ENCODE assay signal across 17 cellular contexts in the genomic region with DNA sequence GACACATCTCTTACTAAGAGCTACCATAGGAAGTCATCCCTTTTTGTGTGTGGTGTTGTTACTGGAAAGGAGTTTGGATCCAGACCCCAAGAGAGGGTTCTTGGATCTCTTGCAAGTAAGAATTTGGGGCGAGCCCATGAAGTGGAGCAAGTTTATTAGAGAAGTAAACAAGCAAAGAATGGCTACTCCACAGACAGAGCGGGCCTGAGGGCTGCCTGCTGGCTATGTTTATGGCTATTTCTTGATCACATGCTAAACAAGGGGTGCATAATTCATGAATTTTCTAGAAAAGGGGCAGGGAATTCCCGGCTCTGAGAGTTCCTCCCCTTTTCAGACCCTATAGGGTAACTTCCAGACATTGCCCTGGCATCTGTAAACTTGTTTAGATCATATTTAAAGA. TPM values are rescaled to one million over a fixed set of nuclear protein-coding genes. Genes with fewer than 3 reads are reported as not detected.
DNase-seq lines count a peak whose midpoint lies in the region; ATAC-seq and TF ChIP-seq lines count a peak whose summit lies in the region.
"Had no signal": no experiment of that assay in that cellular context is flagged by ENCODE, and none has a peak within 500 bp of the region (broad histone marks: within the 10 kb centered on the region; RNA-seq: fewer than 3 reads in every experiment).

No MANE protein-coding gene starts in this region.

- H3K9me3 ChIP-seq in trophoblast cell (ENCODE audit: insufficient read depth, low read depth, low read length) (no peaks in the 10 kb centered on the region), suprapubic skin (no peaks in the 10 kb centered on the region)
- H3K9me3 ChIP-seq: BLaER1, Caco-2 had no signal

- H3K79me1 ChIP-seq in trophoblast cell (ENCODE audit: low read length): peaks cover 32% of the 10 kb centered on the region

- H2BK5ac ChIP-seq in trophoblast cell (ENCODE audit: low read depth, low read length, poor library complexity): peak overlapping the region; percentile 54

- no peak overlapping the region for H3K4ac ChIP-seq in trophoblast cell (ENCODE audit: low read depth, low read length)

- H3K27me3 ChIP-seq in trophoblast cell (ENCODE audit: insufficient read depth, low read length): no peaks in the 10 kb centered on the region
- H3K27me3 ChIP-seq in suprapubic skin: no peaks in the 10 kb centered on the region
- H3K27me3 ChIP-seq: BLaER1 had no signal

- H2BK12ac ChIP-seq in trophoblast cell (ENCODE audit: low read length): peak overlapping the region; percentile 70

- peak overlapping the region; percentile 88 for H2BK120ac ChIP-seq in trophoblast cell (ENCODE audit: insufficient read depth, low read length, poor library complexity)

- intact Hi-C loops in cardiac septum (cut with DNase I) (no loop called here), Right ventricle myocardium inferior (cut with DNase I) (no loop called here)

- TF ChIP-seq EP300 in suprapubic skin (IDR thresholded peaks at IDR 0.05): no peak

- no peak for TF ChIP-seq POLR2A in suprapubic skin (IDR thresholded peaks at IDR 0.05)

- H3K23ac ChIP-seq in trophoblast cell (ENCODE audit: low read length): no peak overlapping the region

- ATAC-seq in Right ventricle myocardium inferior (no peak), GM21529 (IDR thresholded peaks at IDR 0.05; ENCODE audit: unreplicated experiment) (no peak)
- ATAC-seq: CD8-positive, alpha-beta T cell had no signal

- H3K4me1 ChIP-seq in trophoblast cell (ENCODE audit: control insufficient read depth in 1 of 2, insufficient read depth in 2 of 2, low read length in 2 of 2) (peaks cover 29 to 39% of the 10 kb centered on the region in 2 experiments), suprapubic skin (no peaks in the 10 kb centered on the region)

- peak overlapping the region; percentile 32 for H3K14ac ChIP-seq in trophoblast cell (ENCODE audit: low read length)

- peaks cover 2% of the 10 kb centered on the region for H3K79me2 ChIP-seq in trophoblast cell (ENCODE audit: control insufficient read depth, insufficient read depth, low read length, poor library complexity)

- H2AK5ac ChIP-seq in trophoblast cell (ENCODE audit: low read length): no peak overlapping the region

- H3K4me2 ChIP-seq in trophoblast cell (ENCODE audit: low read length): no peak overlapping the region
- H3K4me2 ChIP-seq: BLaER1 had no signal

- H3K4me3 ChIP-seq in trophoblast cell (ENCODE audit: low read depth, low read length): no peak overlapping the region
- H3K4me3 ChIP-seq in suprapubic skin: no peak overlapping the region
- H3K4me3 ChIP-seq: BLaER1, GM23248 had no signal

- H2AFZ ChIP-seq in trophoblast cell (ENCODE audit: insufficient read depth, low read length, poor library complexity): no peak overlapping the region
- H2AFZ ChIP-seq: GM23248 had no signal

- no peak for TF ChIP-seq CTCF in suprapubic skin (IDR thresholded peaks at IDR 0.05)

- WGBS in trophoblast cell (ENCODE audit: extremely low coverage, insufficient coverage, insufficient read length): no CpG with 5 or more reads among the region's 3 CpGs
- WGBS in suprapubic skin: 70% methylated on average over 3 of the region's 3 CpGs

- peak; percentile 14 for DNase-seq in cardiac septum (ENCODE audit: low spot score)
- no peak for DNase-seq in Right ventricle myocardium inferior (ENCODE audit: missing footprints)
- no peak for DNase-seq in trophoblast cell
- peak; percentile 16 to 53 for DNase-seq in suprapubic skin (ENCODE audit: low spot score in 2 of 2)
- DNase-seq in NCI-H526 (lab: John Stamatoyannopoulos, UW): no peak
- DNase-seq: Caco-2; CD4-positive, CD25-positive, alpha-beta regulatory T cell; DMS153; DND-41; GM23248; H7; HCEC 1CT had no signal

- H3K36me3 ChIP-seq in trophoblast cell (ENCODE audit: control insufficient read depth in 1 of 2, insufficient read depth in 2 of 2, low read length in 2 of 2) (no peaks in the 10 kb centered on the region), suprapubic skin (no peaks in the 10 kb centered on the region)
- H3K36me3 ChIP-seq: BLaER1 had no signal

- H4K12ac ChIP-seq in trophoblast cell (ENCODE audit: low read depth, low read length): no peak overlapping the region

- H3K27ac ChIP-seq in trophoblast cell (ENCODE audit: low read depth, low read length): no peak overlapping the region
- H3K27ac ChIP-seq in suprapubic skin: no peak overlapping the region
- H3K27ac ChIP-seq: 22Rv1, BLaER1, C4-2B, GM23248 had no signal

- no peak overlapping the region for H3K9ac ChIP-seq in trophoblast cell (ENCODE audit: low read length)
- H3K9ac ChIP-seq: BLaER1, GM23248 had no signal

- H4K8ac ChIP-seq in trophoblast cell (ENCODE audit: low read depth, low read length): peak overlapping the region; percentile 28

- no peak overlapping the region for H3K18ac ChIP-seq in trophoblast cell (ENCODE audit: low read length)

- peak overlapping the region; percentile 57 for H4K91ac ChIP-seq in trophoblast cell (ENCODE audit: low read depth, low read length)

RNA-seq across cellular contexts. Expression of a gene that starts 30.6 kb away (rescaled TPM):
- total RNA-seq in cardiac septum (27.5 TPM), Right ventricle myocardium inferior (19.7 TPM), suprapubic skin (1 to 10 TPM; 7.0 to 9.5 (median 9.4) TPM)
- 194 and 203 TPM in 2 replicates for polyA plus RNA-seq in trophoblast cell (2013)
- polyA plus RNA-seq: CD4-positive, CD25-positive, alpha-beta regulatory T cell had no signal

Comparison
In these comparisons a context has a peak if more than half of its experiments do, and no peak if none do; other contexts are left out.
1. DNase-seq: peak in cardiac septum (single experiment) and suprapubic skin (2 of 2); none in Right ventricle myocardium inferior (single experiment), trophoblast cell (0 of 2) and NCI-H526 (0 of 2).